ENCODE assay signal across 25 cellular contexts in the genomic region with DNA sequence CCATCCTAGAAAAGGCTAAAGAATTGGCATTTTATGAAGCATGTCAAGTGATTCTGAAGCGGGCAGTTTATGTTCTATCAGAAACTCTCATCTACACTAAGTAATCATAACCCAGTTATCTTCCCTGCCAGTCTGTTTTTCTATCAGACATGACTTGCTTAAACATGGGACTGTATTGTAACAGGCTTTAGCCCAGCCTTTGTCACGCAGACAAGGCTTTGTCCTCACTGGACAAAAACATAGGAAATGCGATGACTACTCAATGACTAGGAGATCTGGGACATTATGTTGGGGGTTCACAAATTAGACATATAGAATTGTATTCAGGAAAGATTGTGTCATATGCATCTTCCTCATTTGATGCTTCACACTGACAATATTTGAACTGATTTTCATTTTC.
"Had no signal": no experiment of that assay in that cellular context is flagged by ENCODE, and none has a peak within 500 bp of the region (broad histone marks: within the 10 kb centered on the region; RNA-seq: fewer than 3 reads in every experiment).

No MANE protein-coding gene starts in this region.

- H3K27ac Mint-ChIP-seq: dendritic cell treated with granulocyte-macrophage colony-stimulating factor and Interleukin-4, amounts not matched to agents 40 ng/mL and 50 ng/mL, for 4 days; effector memory CD8-positive, alpha-beta T cell; mesothelial cell of epicardium; naive B cell; nephron; neural progenitor cell; progenitor cell of endocrine pancreas; type B pancreatic cell had no signal

- H3K36me3 ChIP-seq: colonic mucosa, gastrocnemius medialis, heart left ventricle, neural progenitor cell, stomach, thyroid gland had no signal

- H3K4me3 ChIP-seq: colonic mucosa, gastrocnemius medialis, heart left ventricle, hepatocyte, lung, mucosa of descending colon, neural progenitor cell, smooth muscle cell, stomach, thyroid gland had no signal

- DNase-seq: effector memory CD8-positive, alpha-beta T cell; gastrocnemius medialis; heart left ventricle; kidney; naive B cell; stimulated activated CD4-positive, alpha-beta T cell treated with anti-CD3 and anti-CD28 coated beads, Interleukin-12 subunit alpha, Interleukin-12 subunit beta, amount 100 ng/mL, for 4 hours; stimulated activated CD4-positive, alpha-beta T cell treated with anti-CD3 and anti-CD28 coated beads, Interleukin-1b, Interleukin-23, amount 100 ng/mL, for 48 hours; stimulated activated CD4-positive, alpha-beta T cell treated with anti-CD3 and anti-CD28 coated beads, Interleukin-4, amount 100 ng/mL, for 1 hour; stimulated activated CD8-positive, alpha-beta memory T cell treated with anti-CD3 and anti-CD28 coated beads, Interleukin-4, amount 100 ng/mL, for 48 hours; stimulated activated naive CD4-positive, alpha-beta T cell; stomach; thyroid gland had no signal

- H3K4me1 ChIP-seq: colonic mucosa, heart left ventricle, neural progenitor cell, parathyroid adenoma, stomach, thyroid gland had no signal

- H3K27ac ChIP-seq: colonic mucosa, epithelial cell of prostate, gastrocnemius medialis, heart left ventricle, hepatocyte, neural progenitor cell, parathyroid adenoma, stomach, thyroid gland had no signal

- H3K36me3 Mint-ChIP-seq: mesothelial cell of epicardium, naive B cell, neural progenitor cell, type B pancreatic cell had no signal

- ATAC-seq: effector memory CD8-positive, alpha-beta T cell had no signal

- H3K27me3 Mint-ChIP-seq: dendritic cell treated with granulocyte-macrophage colony-stimulating factor and Interleukin-4, amounts not matched to agents 40 ng/mL and 50 ng/mL, for 4 days; type B pancreatic cell had no signal

- H3K4me3 Mint-ChIP-seq: dendritic cell treated with granulocyte-macrophage colony-stimulating factor and Interleukin-4, amounts not matched to agents 40 ng/mL and 50 ng/mL, for 4 days; effector memory CD8-positive, alpha-beta T cell; mesothelial cell of epicardium; naive B cell; nephron; neural progenitor cell; type B pancreatic cell had no signal

- H3K9me3 Mint-ChIP-seq: dendritic cell treated with granulocyte-macrophage colony-stimulating factor and Interleukin-4, amounts not matched to agents 40 ng/mL and 50 ng/mL, for 4 days; effector memory CD8-positive, alpha-beta T cell; neural progenitor cell; type B pancreatic cell had no signal

- H3K9me3 ChIP-seq: colonic mucosa, gastrocnemius medialis, mucosa of descending colon, stomach, thyroid gland had no signal

- H3K4me1 Mint-ChIP-seq: naive B cell had no signal

- H2AFZ ChIP-seq: hepatocyte, neural progenitor cell, parathyroid adenoma had no signal

- H3K79me2 ChIP-seq: hepatocyte, parathyroid adenoma had no signal

- H3K27me3 ChIP-seq: colonic mucosa, gastrocnemius medialis, heart left ventricle, hepatocyte, neural progenitor cell, stomach, thyroid gland had no signal

- H3K4me2 ChIP-seq: hepatocyte, neural progenitor cell, smooth muscle cell had no signal
